ENCODE assay signal across 17 cellular contexts in genomic region chr22:29454186-29454745, GRCh38. TPM values are rescaled to one million over a fixed set of nuclear protein-coding genes. Genes with fewer than 3 reads are reported as not detected.
"Had no signal": no experiment of that assay in that cellular context is flagged by ENCODE, and none has a peak within 500 bp of the region (broad histone marks: within the 10 kb centered on the region; RNA-seq: fewer than 3 reads in every experiment).

No MANE protein-coding gene starts in this region.

- H3K9me3 Mint-ChIP-seq: activated naive CD8-positive, alpha-beta T cell treated with anti-CD3 and anti-CD28 coated beads, Interleukin-2, amount 10 ng/mL, durations not matched to agents 7 days and 5 days; activated T-cell treated with anti-CD3 and anti-CD28 coated beads, Interleukin-2, amount 50 U/mL, for 24 hours; natural killer cell treated with Interleukin-12 subunit alpha and Interleukin-12 subunit beta and Interleukin-15 and Interleukin-18, amount 100 ng/mL, for 72 hours; stimulated activated effector memory CD8-positive, alpha-beta T cell treated with anti-CD3 and anti-CD28 coated beads, Interleukin-12 subunit alpha, Interleukin-12 subunit beta, amount 100 ng/mL, for 72 hours had no signal

- ATAC-seq: activated CD4-positive, CD25-positive, alpha-beta regulatory T cell treated with anti-CD3 and anti-CD28 coated beads, Interleukin-2, amount 50 U/mL, for 24 hours; activated CD8-positive, alpha-beta memory T cell treated with anti-CD3 and anti-CD28 coated beads, Interleukin-2, amount 10 ng/mL, durations not matched to agents 7 days and 5 days; mucosa of descending colon; stimulated activated effector memory CD8-positive, alpha-beta T cell treated with anti-CD3 and anti-CD28 coated beads, Interleukin-12 subunit alpha, Interleukin-12 subunit beta, amount 100 ng/mL, for 72 hours had no signal

- H3K27me3 Mint-ChIP-seq: activated CD8-positive, alpha-beta memory T cell treated with anti-CD3 and anti-CD28 coated beads, Interleukin-2, amount 10 ng/mL, durations not matched to agents 7 days and 5 days; activated T-cell treated with anti-CD3 and anti-CD28 coated beads, Interleukin-2, amount 50 U/mL, for 24 hours; natural killer cell treated with Interleukin-12 subunit alpha and Interleukin-12 subunit beta and Interleukin-15 and Interleukin-18, amount 100 ng/mL, for 72 hours had no signal

- H3K4me3 ChIP-seq: ascending aorta, mucosa of descending colon, transverse colon had no signal

- H3K27ac Mint-ChIP-seq: activated CD8-positive, alpha-beta memory T cell treated with anti-CD3 and anti-CD28 coated beads, Interleukin-2, amount 10 ng/mL, durations not matched to agents 7 days and 5 days; activated naive CD8-positive, alpha-beta T cell treated with anti-CD3 and anti-CD28 coated beads, Interleukin-2, amount 10 ng/mL, durations not matched to agents 7 days and 5 days; activated T-cell treated with anti-CD3 and anti-CD28 coated beads, Interleukin-2, amount 50 U/mL, for 24 hours; natural killer cell treated with Interleukin-12 subunit alpha and Interleukin-12 subunit beta and Interleukin-15 and Interleukin-18, amount 100 ng/mL, for 72 hours; stimulated activated effector memory CD8-positive, alpha-beta T cell treated with anti-CD3 and anti-CD28 coated beads, Interleukin-12 subunit alpha, Interleukin-12 subunit beta, amount 100 ng/mL, for 72 hours had no signal

- DNase-seq: activated CD8-positive, alpha-beta memory T cell treated with anti-CD3 and anti-CD28 coated beads, Interleukin-2, amount 10 ng/mL, durations not matched to agents 7 days and 5 days; activated effector memory CD4-positive, alpha-beta T cell treated with anti-CD3 and anti-CD28 coated beads, Interleukin-2, amount 50 U/mL, for 16 hours; activated naive CD8-positive, alpha-beta T cell treated with anti-CD3 and anti-CD28 coated beads, Interleukin-2, amount 10 ng/mL, durations not matched to agents 7 days and 5 days; activated T-cell treated with anti-CD3 and anti-CD28 coated beads, Interleukin-2, amount 50 U/mL, for 24 hours; cortex of kidney; effector CD8-positive, alpha-beta T cell; kidney; mucosa of descending colon; T-helper 2 cell; transverse colon had no signal

- H3K4me1 ChIP-seq: ascending aorta, transverse colon had no signal

- H3K36me3 Mint-ChIP-seq: activated CD8-positive, alpha-beta memory T cell treated with anti-CD3 and anti-CD28 coated beads, Interleukin-2, amount 10 ng/mL, durations not matched to agents 7 days and 5 days; activated naive CD8-positive, alpha-beta T cell treated with anti-CD3 and anti-CD28 coated beads, Interleukin-2, amount 10 ng/mL, durations not matched to agents 7 days and 5 days; natural killer cell treated with Interleukin-12 subunit alpha and Interleukin-12 subunit beta and Interleukin-15 and Interleukin-18, amount 100 ng/mL, for 72 hours; stimulated activated effector memory CD8-positive, alpha-beta T cell treated with anti-CD3 and anti-CD28 coated beads, Interleukin-12 subunit alpha, Interleukin-12 subunit beta, amount 100 ng/mL, for 72 hours had no signal

- H3K4me3 Mint-ChIP-seq: activated CD8-positive, alpha-beta memory T cell treated with anti-CD3 and anti-CD28 coated beads, Interleukin-2, amount 10 ng/mL, durations not matched to agents 7 days and 5 days; activated naive CD8-positive, alpha-beta T cell treated with anti-CD3 and anti-CD28 coated beads, Interleukin-2, amount 10 ng/mL, durations not matched to agents 7 days and 5 days; activated T-cell treated with anti-CD3 and anti-CD28 coated beads, Interleukin-2, amount 50 U/mL, for 24 hours; natural killer cell treated with Interleukin-12 subunit alpha and Interleukin-12 subunit beta and Interleukin-15 and Interleukin-18, amount 100 ng/mL, for 72 hours; stimulated activated effector memory CD8-positive, alpha-beta T cell treated with anti-CD3 and anti-CD28 coated beads, Interleukin-12 subunit alpha, Interleukin-12 subunit beta, amount 100 ng/mL, for 72 hours had no signal

- H3K36me3 ChIP-seq: ascending aorta, transverse colon had no signal

- H3K9me3 ChIP-seq: ascending aorta, mucosa of descending colon, transverse colon had no signal

- H3K27me3 ChIP-seq: ascending aorta, transverse colon had no signal

- H3K27ac ChIP-seq: ascending aorta had no signal

- H3K4me1 Mint-ChIP-seq: activated CD8-positive, alpha-beta memory T cell treated with anti-CD3 and anti-CD28 coated beads, Interleukin-2, amount 10 ng/mL, durations not matched to agents 7 days and 5 days; activated naive CD8-positive, alpha-beta T cell treated with anti-CD3 and anti-CD28 coated beads, Interleukin-2, amount 10 ng/mL, durations not matched to agents 7 days and 5 days; stimulated activated effector memory CD8-positive, alpha-beta T cell treated with anti-CD3 and anti-CD28 coated beads, Interleukin-12 subunit alpha, Interleukin-12 subunit beta, amount 100 ng/mL, for 72 hours had no signal

RNA-seq across cellular contexts. Expression of gene RFPL1, which starts 15.9 kb away (rescaled TPM):
- total RNA-seq: activated CD8-positive, alpha-beta memory T cell treated with anti-CD3 and anti-CD28 coated beads, Interleukin-2, amount 10 ng/mL, durations not matched to agents 7 days and 5 days; activated naive CD8-positive, alpha-beta T cell treated with anti-CD3 and anti-CD28 coated beads, Interleukin-2, amount 10 ng/mL, durations not matched to agents 7 days and 5 days; ascending aorta; fibroblast of lung; kidney; lower leg skin; mucosa of descending colon; natural killer cell treated with Interleukin-12 subunit alpha and Interleukin-12 subunit beta and Interleukin-15 and Interleukin-18, amount 100 ng/mL, for 72 hours; osteoblast; transverse colon had no signal
- polyA plus RNA-seq: fibroblast of lung had no signal
